ENCODE assay signal across 1 cellular context in the genomic region with DNA sequence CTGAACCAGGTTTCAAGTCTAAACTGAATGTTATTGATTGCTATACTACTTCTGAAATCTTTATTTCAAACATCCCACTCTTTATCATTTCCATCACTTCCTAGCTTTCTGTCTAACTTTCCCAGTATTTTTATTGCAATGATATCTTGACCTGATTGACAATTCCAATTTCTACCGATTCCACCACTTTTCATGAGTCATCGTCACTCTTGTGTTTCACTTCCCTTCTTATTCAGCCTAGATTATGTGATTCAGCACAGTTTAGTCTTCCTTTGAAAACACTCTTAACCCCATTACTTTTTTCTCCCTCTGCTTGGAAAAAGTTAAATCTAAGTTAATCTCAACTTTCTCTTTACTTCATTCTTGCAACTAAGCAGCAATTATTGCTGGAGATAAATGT.
A peak's percentile ranks its signal among the peaks of the same experiment; 100 is the strongest.
TF ChIP-seq lines count a peak whose summit lies in the region.

No MANE protein-coding gene starts in this region.

TF ChIP-seq in K562, 482 proteins besides CTCF, POLR2A, EP300 and RAD21 (continued from another document and continues in another):
- TF ChIP-seq KLF16 (IDR thresholded peaks at IDR 0.05): no peak
- no peak for TF ChIP-seq CCAR2 (IDR thresholded peaks at IDR 0.05; ENCODE audit: low read depth, low read length)
- no peak for TF ChIP-seq ZNF3 (CRISPR knock-in tag; IDR thresholded peaks at IDR 0.05)
- no peak for TF ChIP-seq CC2D1A (IDR thresholded peaks at IDR 0.05)
- no peak for TF ChIP-seq ZNF717 (CRISPR knock-in tag; IDR thresholded peaks at IDR 0.05)
- TF ChIP-seq MTA1 (IDR thresholded peaks at IDR 0.05; ENCODE audit: borderline replicate concordance): 0 out of 2 replicates have a peak, but pooled peaks have one; percentile 58
- TF ChIP-seq BACH1 (tag; IDR thresholded peaks at IDR 0.05): peak; percentile 70
- no peak for TF ChIP-seq SREBF1 (IDR thresholded peaks at IDR 0.05; ENCODE audit: borderline replicate concordance, low read depth, low read length)
- TF ChIP-seq GTF2E2 (tag; IDR thresholded peaks at IDR 0.05): no peak
- no peak for TF ChIP-seq NUFIP1 (IDR thresholded peaks at IDR 0.05; ENCODE audit: partially characterized antibody)
- no peak for TF ChIP-seq ZNF583 (CRISPR knock-in tag; IDR thresholded peaks at IDR 0.05)
- TF ChIP-seq TBL1XR1 (IDR thresholded peaks at IDR 0.05; ENCODE audit: low read length in 2 of 2): no peak
- TF ChIP-seq DPF2 (IDR thresholded peaks at IDR 0.05): peak; percentile 82
- TF ChIP-seq, protein P1, sequence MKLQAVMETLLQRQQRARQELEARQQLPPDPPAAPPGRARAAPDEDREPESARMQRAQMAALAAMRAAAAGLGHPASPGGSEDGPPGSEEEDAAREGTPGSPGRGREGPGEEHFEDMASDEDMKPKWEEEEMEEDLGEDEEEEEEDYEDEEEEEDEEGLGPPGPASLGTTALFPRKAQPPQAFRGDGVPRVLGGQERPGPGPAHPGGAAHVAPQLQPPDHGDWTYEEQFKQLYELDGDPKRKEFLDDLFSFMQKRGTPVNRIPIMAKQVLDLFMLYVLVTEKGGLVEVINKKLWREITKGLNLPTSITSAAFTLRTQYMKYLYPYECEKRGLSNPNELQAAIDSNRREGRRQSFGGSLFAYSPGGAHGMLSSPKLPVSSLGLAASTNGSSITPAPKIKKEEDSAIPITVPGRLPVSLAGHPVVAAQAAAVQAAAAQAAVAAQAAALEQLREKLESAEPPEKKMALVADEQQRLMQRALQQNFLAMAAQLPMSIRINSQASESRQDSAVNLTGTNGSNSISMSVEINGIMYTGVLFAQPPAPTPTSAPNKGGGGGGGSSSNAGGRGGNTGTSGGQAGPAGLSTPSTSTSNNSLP (IDR thresholded peaks at IDR 0.05; ENCODE audit: borderline replicate concordance, low read depth, low read length): 0 out of 2 replicates have a peak, but pooled peaks have one; percentile 68
- no peak for TF ChIP-seq GTF2A2 (tag; IDR thresholded peaks at IDR 0.05)
- no peak for TF ChIP-seq ZNF282 (CRISPR knock-in tag; IDR thresholded peaks at IDR 0.05)
- TF ChIP-seq, protein P2, sequence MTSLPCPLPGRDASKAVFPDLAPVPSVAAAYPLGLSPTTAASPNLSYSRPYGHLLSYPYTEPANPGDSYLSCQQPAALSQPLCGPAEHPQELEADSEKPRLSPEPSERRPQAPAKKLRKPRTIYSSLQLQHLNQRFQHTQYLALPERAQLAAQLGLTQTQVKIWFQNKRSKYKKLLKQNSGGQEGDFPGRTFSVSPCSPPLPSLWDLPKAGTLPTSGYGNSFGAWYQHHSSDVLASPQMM (CRISPR knock-in tag; IDR thresholded peaks at IDR 0.05): no peak
- no peak for TF ChIP-seq SLC30A9 (CRISPR knock-in tag; IDR thresholded peaks at IDR 0.05)
- peak; percentile 58 for TF ChIP-seq MAFF (IDR thresholded peaks at IDR 0.05; ENCODE audit: low read length)
- TF ChIP-seq ZNF124 (CRISPR knock-in tag; IDR thresholded peaks at IDR 0.05): no peak
- TF ChIP-seq U2AF1 (optimal IDR thresholded peaks at IDR 0.05; ENCODE audit: low read depth, low read length): no peak
- no peak for TF ChIP-seq SRSF3 (IDR thresholded peaks at IDR 0.05; ENCODE audit: insufficient read depth, low read length)
- TF ChIP-seq, protein P3, sequence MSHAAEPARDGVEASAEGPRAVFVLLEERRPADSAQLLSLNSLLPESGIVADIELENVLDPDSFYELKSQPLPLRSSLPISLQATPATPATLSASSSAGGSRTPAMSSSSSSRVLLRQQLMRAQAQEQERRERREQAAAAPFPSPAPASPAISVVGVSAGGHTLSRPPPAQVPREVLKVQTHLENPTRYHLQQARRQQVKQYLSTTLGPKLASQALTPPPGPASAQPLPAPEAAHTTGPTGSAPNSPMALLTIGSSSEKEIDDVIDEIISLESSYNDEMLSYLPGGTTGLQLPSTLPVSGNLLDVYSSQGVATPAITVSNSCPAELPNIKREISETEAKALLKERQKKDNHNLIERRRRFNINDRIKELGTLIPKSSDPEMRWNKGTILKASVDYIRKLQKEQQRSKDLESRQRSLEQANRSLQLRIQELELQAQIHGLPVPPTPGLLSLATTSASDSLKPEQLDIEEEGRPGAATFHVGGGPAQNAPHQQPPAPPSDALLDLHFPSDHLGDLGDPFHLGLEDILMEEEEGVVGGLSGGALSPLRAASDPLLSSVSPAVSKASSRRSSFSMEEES (CRISPR knock-in tag; IDR thresholded peaks at IDR 0.05): no peak
- TF ChIP-seq NBN (IDR thresholded peaks at IDR 0.05; ENCODE audit: low read depth): no peak
- no peak for TF ChIP-seq EWSR1 (IDR thresholded peaks at IDR 0.05; ENCODE audit: borderline replicate concordance, low read depth, partially characterized antibody)
- TF ChIP-seq, protein P4, sequence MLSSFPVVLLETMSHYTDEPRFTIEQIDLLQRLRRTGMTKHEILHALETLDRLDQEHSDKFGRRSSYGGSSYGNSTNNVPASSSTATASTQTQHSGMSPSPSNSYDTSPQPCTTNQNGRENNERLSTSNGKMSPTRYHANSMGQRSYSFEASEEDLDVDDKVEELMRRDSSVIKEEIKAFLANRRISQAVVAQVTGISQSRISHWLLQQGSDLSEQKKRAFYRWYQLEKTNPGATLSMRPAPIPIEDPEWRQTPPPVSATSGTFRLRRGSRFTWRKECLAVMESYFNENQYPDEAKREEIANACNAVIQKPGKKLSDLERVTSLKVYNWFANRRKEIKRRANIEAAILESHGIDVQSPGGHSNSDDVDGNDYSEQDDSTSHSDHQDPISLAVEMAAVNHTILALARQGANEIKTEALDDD (IDR thresholded peaks at IDR 0.05): peak; percentile 24; the same call in 1 of the 2 replicates
- no peak for TF ChIP-seq COPS2 (conservative IDR thresholded peaks at IDR 0.05)
- TF ChIP-seq SIRT6 (IDR thresholded peaks at IDR 0.05; ENCODE audit: low read depth, low read length): no peak
- TF ChIP-seq CREB1 (IDR thresholded peaks at IDR 0.05): no peak
- TF ChIP-seq CREB1 (CRISPR knock-in tag; IDR thresholded peaks at IDR 0.05): no peak
- TF ChIP-seq NCOA4 (IDR thresholded peaks at IDR 0.05; ENCODE audit: partially characterized antibody): no peak
- TF ChIP-seq, protein P5, sequence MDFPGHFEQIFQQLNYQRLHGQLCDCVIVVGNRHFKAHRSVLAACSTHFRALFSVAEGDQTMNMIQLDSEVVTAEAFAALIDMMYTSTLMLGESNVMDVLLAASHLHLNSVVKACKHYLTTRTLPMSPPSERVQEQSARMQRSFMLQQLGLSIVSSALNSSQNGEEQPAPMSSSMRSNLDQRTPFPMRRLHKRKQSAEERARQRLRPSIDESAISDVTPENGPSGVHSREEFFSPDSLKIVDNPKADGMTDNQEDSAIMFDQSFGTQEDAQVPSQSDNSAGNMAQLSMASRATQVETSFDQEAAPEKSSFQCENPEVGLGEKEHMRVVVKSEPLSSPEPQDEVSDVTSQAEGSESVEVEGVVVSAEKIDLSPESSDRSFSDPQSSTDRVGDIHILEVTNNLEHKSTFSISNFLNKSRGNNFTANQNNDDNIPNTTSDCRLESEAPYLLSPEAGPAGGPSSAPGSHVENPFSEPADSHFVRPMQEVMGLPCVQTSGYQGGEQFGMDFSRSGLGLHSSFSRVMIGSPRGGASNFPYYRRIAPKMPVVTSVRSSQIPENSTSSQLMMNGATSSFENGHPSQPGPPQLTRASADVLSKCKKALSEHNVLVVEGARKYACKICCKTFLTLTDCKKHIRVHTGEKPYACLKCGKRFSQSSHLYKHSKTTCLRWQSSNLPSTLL (IDR thresholded peaks at IDR 0.05): no peak
- TF ChIP-seq DACH1 (IDR thresholded peaks at IDR 0.05; ENCODE audit: partially characterized antibody): no peak
- TF ChIP-seq CHD4 (IDR thresholded peaks at IDR 0.05; ENCODE audit: insufficient read depth, insufficient replicate concordance, low read depth, low read length, poor library complexity, severe bottlenecking): no peak
- TF ChIP-seq CBFB (CRISPR knock-in tag; IDR thresholded peaks at IDR 0.05): no peak
- TF ChIP-seq KDM2B (CRISPR knock-in tag; IDR thresholded peaks at IDR 0.05): no peak
- TF ChIP-seq ZNF316 (IDR thresholded peaks at IDR 0.05): peak; percentile 97
- TF ChIP-seq, protein P6, sequence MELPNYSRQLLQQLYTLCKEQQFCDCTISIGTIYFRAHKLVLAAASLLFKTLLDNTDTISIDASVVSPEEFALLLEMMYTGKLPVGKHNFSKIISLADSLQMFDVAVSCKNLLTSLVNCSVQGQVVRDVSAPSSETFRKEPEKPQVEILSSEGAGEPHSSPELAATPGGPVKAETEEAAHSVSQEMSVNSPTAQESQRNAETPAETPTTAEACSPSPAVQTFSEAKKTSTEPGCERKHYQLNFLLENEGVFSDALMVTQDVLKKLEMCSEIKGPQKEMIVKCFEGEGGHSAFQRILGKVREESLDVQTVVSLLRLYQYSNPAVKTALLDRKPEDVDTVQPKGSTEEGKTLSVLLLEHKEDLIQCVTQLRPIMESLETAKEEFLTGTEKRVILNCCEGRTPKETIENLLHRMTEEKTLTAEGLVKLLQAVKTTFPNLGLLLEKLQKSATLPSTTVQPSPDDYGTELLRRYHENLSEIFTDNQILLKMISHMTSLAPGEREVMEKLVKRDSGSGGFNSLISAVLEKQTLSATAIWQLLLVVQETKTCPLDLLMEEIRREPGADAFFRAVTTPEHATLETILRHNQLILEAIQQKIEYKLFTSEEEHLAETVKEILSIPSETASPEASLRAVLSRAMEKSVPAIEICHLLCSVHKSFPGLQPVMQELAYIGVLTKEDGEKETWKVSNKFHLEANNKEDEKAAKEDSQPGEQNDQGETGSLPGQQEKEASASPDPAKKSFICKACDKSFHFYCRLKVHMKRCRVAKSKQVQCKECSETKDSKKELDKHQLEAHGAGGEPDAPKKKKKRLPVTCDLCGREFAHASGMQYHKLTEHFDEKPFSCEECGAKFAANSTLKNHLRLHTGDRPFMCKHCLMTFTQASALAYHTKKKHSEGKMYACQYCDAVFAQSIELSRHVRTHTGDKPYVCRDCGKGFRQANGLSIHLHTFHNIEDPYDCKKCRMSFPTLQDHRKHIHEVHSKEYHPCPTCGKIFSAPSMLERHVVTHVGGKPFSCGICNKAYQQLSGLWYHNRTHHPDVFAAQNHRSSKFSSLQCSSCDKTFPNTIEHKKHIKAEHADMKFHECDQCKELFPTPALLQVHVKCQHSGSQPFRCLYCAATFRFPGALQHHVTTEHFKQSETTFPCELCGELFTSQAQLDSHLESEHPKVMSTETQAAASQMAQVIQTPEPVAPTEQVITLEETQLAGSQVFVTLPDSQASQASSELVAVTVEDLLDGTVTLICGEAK (IDR thresholded peaks at IDR 0.05): no peak
- TF ChIP-seq, protein P6 (CRISPR knock-in tag; IDR thresholded peaks at IDR 0.05): no peak
- TF ChIP-seq HDAC1 (IDR thresholded peaks at IDR 0.05): no peak
- no peak for TF ChIP-seq ZNF76 (CRISPR knock-in tag; IDR thresholded peaks at IDR 0.05; ENCODE audit: borderline replicate concordance)
- peak; percentile 64 for TF ChIP-seq SMARCE1 (IDR thresholded peaks at IDR 0.05)
- TF ChIP-seq FOXK2 (conservative IDR thresholded peaks at IDR 0.05 in 1 of 2, IDR thresholded peaks at IDR 0.05 in 1 of 2; ENCODE audit: low read depth in 2 of 2): 0 out of 4 replicates have a peak, but pooled peaks of 1 of the 2 experiments have one; percentile 18
- TF ChIP-seq TAF15 (IDR thresholded peaks at IDR 0.05; ENCODE audit: low read depth, low read length): no peak
- no peak for TF ChIP-seq ZBTB17 (CRISPR knock-in tag; IDR thresholded peaks at IDR 0.05)
- no peak for TF ChIP-seq LEF1 (IDR thresholded peaks at IDR 0.05)
- peak; percentile 31 for TF ChIP-seq ASH1L (IDR thresholded peaks at IDR 0.05; ENCODE audit: borderline replicate concordance, low read depth, partially characterized antibody)
- TF ChIP-seq, protein P7, sequence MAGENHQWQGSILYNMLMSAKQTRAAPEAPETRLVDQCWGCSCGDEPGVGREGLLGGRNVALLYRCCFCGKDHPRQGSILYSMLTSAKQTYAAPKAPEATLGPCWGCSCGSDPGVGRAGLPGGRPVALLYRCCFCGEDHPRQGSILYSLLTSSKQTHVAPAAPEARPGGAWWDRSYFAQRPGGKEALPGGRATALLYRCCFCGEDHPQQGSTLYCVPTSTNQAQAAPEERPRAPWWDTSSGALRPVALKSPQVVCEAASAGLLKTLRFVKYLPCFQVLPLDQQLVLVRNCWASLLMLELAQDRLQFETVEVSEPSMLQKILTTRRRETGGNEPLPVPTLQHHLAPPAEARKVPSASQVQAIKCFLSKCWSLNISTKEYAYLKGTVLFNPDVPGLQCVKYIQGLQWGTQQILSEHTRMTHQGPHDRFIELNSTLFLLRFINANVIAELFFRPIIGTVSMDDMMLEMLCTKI (IDR thresholded peaks at IDR 0.05; ENCODE audit: partially characterized antibody): no peak
- no peak for TF ChIP-seq TARDBP (IDR thresholded peaks at IDR 0.05)
- TF ChIP-seq SMARCA5 (IDR thresholded peaks at IDR 0.05): no peak
- TF ChIP-seq MCM7 (IDR thresholded peaks at IDR 0.05): no peak
- TF ChIP-seq ZFP30 (CRISPR knock-in tag; IDR thresholded peaks at IDR 0.05; ENCODE audit: borderline replicate concordance): no peak
- no peak for TF ChIP-seq ZNF384 (IDR thresholded peaks at IDR 0.05; ENCODE audit: low read depth, low read length)
